Comparison of ENCODE assay signal across 8 cellular contexts in the genomic region with DNA sequence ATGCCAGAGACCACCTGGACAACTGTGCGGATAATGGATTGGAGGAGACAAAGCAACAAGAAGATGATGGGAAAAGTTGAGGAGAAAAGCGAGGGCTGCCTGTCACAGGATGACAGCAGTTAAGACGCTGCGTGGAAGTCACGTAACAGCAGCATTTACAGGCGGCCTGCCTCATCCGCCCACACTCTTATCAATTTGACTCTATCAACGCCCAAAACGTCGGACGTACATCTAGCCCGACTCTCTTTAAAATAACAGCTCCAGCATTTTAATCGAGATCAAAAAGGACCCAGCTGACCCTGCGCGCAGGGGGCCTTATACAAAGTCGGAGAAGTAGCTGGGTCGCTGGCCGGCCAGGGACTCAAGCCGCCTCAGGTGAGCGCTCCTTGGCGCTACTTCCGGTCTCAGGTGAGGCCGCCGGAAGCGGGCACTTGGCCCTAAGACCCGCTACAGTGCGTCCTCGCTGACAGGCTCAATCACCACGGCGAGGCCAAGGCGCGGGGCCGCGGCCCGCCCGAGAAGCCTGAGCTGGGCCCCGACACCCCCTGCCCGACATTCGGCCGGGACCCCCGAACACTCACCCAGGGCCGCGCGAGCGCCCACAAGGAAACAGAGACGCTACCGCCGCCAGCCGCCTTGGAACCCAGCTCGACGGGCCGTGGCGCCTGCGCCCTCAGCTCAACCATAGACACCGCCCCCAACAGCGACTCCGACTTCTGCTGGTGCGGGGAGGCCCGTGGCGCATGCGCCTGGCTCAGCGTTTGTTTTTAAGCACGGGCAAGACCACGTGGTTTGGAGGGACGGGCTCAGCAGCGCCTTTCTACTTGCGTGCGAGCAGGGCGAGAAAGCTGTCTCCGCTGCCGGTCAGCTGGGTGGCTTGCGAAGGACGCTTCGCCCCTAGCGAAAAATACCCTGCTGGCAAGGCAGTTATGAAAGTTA. TPM values are rescaled to one million over a fixed set of nuclear protein-coding genes. Genes with fewer than 3 reads are reported as not detected.
DNase-seq lines count a peak whose midpoint lies in the region; ATAC-seq and TF ChIP-seq lines count a peak whose summit lies in the region.

A gene (minus strand): TSS at position 741 of the 939 bp plus-strand sequence.

- peak; percentile 89 to 95 for DNase-seq in NCI-H526 (lab: John Stamatoyannopoulos, UW)
- peak; percentile 98 for DNase-seq in activated CD4-positive, alpha-beta T cell treated with anti-CD3 and anti-CD28 coated beads, Interleukin-2, amount 10 ng/mL, durations not matched to agents 24 days and 14 days
- peak; percentile 99 for DNase-seq in coronary artery (ENCODE audit: low spot score)
- DNase-seq in left colon, result peak; percentile 98
- peak; percentile 93 to 94 for DNase-seq in stimulated activated CD4-positive, alpha-beta T cell treated with anti-CD3 and anti-CD28 coated beads, Interleukin-1b, Interleukin-23, amount 100 ng/mL, for 4 hours (ENCODE audit: low read depth in 2 of 2)

- peaks cover 0 to 28% (median 11%) of the 10 kb centered on the region in 11 experiments; a peak in 10 of 22 replicates for H4K20me1 ChIP-seq in BLaER1 treated with 17β-estradiol and CSF1 and Interleukin-3, amounts not matched to agents 10 nM and 100 nM

- H3K9ac ChIP-seq in BLaER1 treated with 17β-estradiol and CSF1 and Interleukin-3, amounts not matched to agents 10 nM and 100 nM, result peak within 1 kb of the TSS; percentile 82 to 96 (median 88)

- peak within 1 kb of the TSS; percentile 73 to 94 (median 80) for H3K4me3 ChIP-seq in BLaER1 treated with 17β-estradiol and CSF1 and Interleukin-3, amounts not matched to agents 10 nM and 100 nM
- H3K4me3 ChIP-seq in coronary artery, result peak within 1 kb of the TSS; percentile 93

- peak within 1 kb of the TSS; percentile 89 to 99 (median 96) for H3K4me2 ChIP-seq in BLaER1 treated with 17β-estradiol and CSF1 and Interleukin-3, amounts not matched to agents 10 nM and 100 nM

- H3K9me3 ChIP-seq in BLaER1 treated with 17β-estradiol and CSF1 and Interleukin-3, amounts not matched to agents 10 nM and 100 nM (replicated peaks in 1 of 11), result peaks cover 0 to 6% (median 3%) of the 10 kb centered on the region in 11 experiments; a peak in 11 of 22 replicates

- H3K27ac ChIP-seq in BLaER1 treated with 17β-estradiol and CSF1 and Interleukin-3, amounts not matched to agents 10 nM and 100 nM, result peak within 1 kb of the TSS; percentile 77 to 96 (median 84)
- peak within 1 kb of the TSS; percentile 84 to 92 for H3K27ac ChIP-seq in coronary artery

- peaks cover 6% of the 10 kb centered on the region for H3K36me3 Mint-ChIP-seq in activated CD4-positive, alpha-beta T cell treated with anti-CD3 and anti-CD28 coated beads, Interleukin-2, amount 10 ng/mL, durations not matched to agents 24 days and 14 days (ENCODE audit: low read depth)

- peaks cover 36 to 67% (median 50%) of the 10 kb centered on the region in 10 experiments for H3K4me1 ChIP-seq in BLaER1 treated with 17β-estradiol and CSF1 and Interleukin-3, amounts not matched to agents 10 nM and 100 nM

- intact Hi-C loops in activated CD4-positive, alpha-beta T cell treated with anti-CD3 and anti-CD28 coated beads, Interleukin-2, amount 10 ng/mL, durations not matched to agents 24 days and 14 days (cut with micrococcal nuclease), result loop anchor here (2.0 kb wide), 2 partner anchors 362 to 1232 kb away; a partner anchor contains a TSS
- intact Hi-C loops in left colon (cut with DNase I, micrococcal nuclease), result no loop called here

- no peaks in the 10 kb centered on the region for H3K27me3 ChIP-seq in BLaER1 treated with 17β-estradiol and CSF1 and Interleukin-3, amounts not matched to agents 10 nM and 100 nM

- peaks cover 2% of the 10 kb centered on the region for H3K9me3 Mint-ChIP-seq in activated CD4-positive, alpha-beta T cell treated with anti-CD3 and anti-CD28 coated beads, Interleukin-2, amount 10 ng/mL, durations not matched to agents 24 days and 14 days

- H3K36me3 ChIP-seq in BLaER1 treated with 17β-estradiol and CSF1 and Interleukin-3, amounts not matched to agents 10 nM and 100 nM, result peaks cover 0 to 8% (median 0%) of the 10 kb centered on the region in 11 experiments; a peak in 1 of 22 replicates

- ATAC-seq in GM19328 (IDR thresholded peaks at IDR 0.05; ENCODE audit: unreplicated experiment), result peak; percentile 85
- ATAC-seq in HG03469 (IDR thresholded peaks at IDR 0.05; ENCODE audit: unreplicated experiment), result peak; percentile 63
- peak; percentile 95 for ATAC-seq in left colon

- peak within 1 kb of the TSS; percentile 91 for H3K4me3 Mint-ChIP-seq in activated CD4-positive, alpha-beta T cell treated with anti-CD3 and anti-CD28 coated beads, Interleukin-2, amount 10 ng/mL, durations not matched to agents 24 days and 14 days

- H3K27me3 Mint-ChIP-seq in activated CD4-positive, alpha-beta T cell treated with anti-CD3 and anti-CD28 coated beads, Interleukin-2, amount 10 ng/mL, durations not matched to agents 24 days and 14 days, result peaks cover 12% of the 10 kb centered on the region

- peaks cover 34% of the 10 kb centered on the region for H3K4me1 Mint-ChIP-seq in activated CD4-positive, alpha-beta T cell treated with anti-CD3 and anti-CD28 coated beads, Interleukin-2, amount 10 ng/mL, durations not matched to agents 24 days and 14 days

- no peak for TF ChIP-seq CTCF in coronary artery (IDR thresholded peaks at IDR 0.05)

- H3K27ac Mint-ChIP-seq in activated CD4-positive, alpha-beta T cell treated with anti-CD3 and anti-CD28 coated beads, Interleukin-2, amount 10 ng/mL, durations not matched to agents 24 days and 14 days, result peak within 1 kb of the TSS; percentile 97

RNA-seq across cellular contexts. Expression of the gene that starts here (rescaled TPM):
- 13.8 and 14.5 TPM in 2 replicates for total RNA-seq in activated CD4-positive, alpha-beta T cell treated with anti-CD3 and anti-CD28 coated beads, Interleukin-2, amount 10 ng/mL, durations not matched to agents 24 days and 14 days
- 10 to 100 TPM; 16.4 to 24.5 TPM for total RNA-seq in left colon

Comparison
In these comparisons a context has a peak if more than half of its experiments do, and no peak if none do; other contexts are left out.
1. Peak in every context shown above with its lines: DNase-seq, ATAC-seq, H3K4me3 ChIP-seq and H3K27ac ChIP-seq.